Comparison of ENCODE assay signal across 15 cellular contexts in the genomic region with DNA sequence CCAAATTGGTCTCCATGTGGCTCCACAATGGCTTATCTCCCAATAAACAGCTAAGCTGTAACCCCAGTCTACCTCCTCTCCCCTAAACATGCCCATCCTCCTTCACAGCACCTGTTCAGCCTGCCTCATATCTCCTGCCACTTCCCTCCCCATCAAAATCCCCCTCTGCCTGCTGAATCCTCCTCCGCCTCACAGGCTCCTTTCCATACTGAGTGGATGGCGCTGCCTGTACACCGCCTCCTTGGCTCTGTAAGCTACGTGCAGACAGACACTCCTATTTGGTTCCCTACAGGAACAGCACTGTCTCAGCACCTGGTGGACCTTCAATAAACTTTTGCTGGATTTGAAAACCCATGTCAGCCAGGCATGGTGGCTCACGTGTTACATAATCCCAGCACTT. TPM values are rescaled to one million over a fixed set of nuclear protein-coding genes. Genes with fewer than 3 reads are reported as not detected.
"Had no signal": no experiment of that assay in that cellular context is flagged by ENCODE, and none has a peak within 500 bp of the region (broad histone marks: within the 10 kb centered on the region; RNA-seq: fewer than 3 reads in every experiment).

No MANE protein-coding gene starts in this region.

- H3K79me2 ChIP-seq: hepatocyte had no signal

- H3K4me1 ChIP-seq: lower lobe of right lung, prostate gland had no signal

- H3K27me3 ChIP-seq: hepatocyte had no signal

- H3K4me3 ChIP-seq: hepatocyte, lower lobe of right lung, prostate gland, SJSA1 had no signal

- H3K36me3 ChIP-seq: lower lobe of right lung, prostate gland, SJSA1 had no signal

- H3K9me3 ChIP-seq: lower lobe of right lung, prostate gland, SJSA1 had no signal

- H3K27ac ChIP-seq: hepatocyte, lower lobe of right lung, SJSA1 had no signal

- ATAC-seq: activated CD8-positive, alpha-beta memory T cell treated with anti-CD3 and anti-CD28 coated beads, Interleukin-2, amount 10 ng/mL, durations not matched to agents 7 days and 5 days; lower lobe of right lung had no signal

- H3K4me2 ChIP-seq: hepatocyte had no signal

- H2AFZ ChIP-seq: hepatocyte had no signal

- DNase-seq: activated CD4-positive, alpha-beta T cell treated with anti-CD3 and anti-CD28 coated beads, Interleukin-2, amount 50 U/mL, for 48 hours; activated CD4-positive, CD25-positive, alpha-beta regulatory T cell treated with anti-CD3 and anti-CD28 coated beads, Interleukin-2, amount 50 U/mL, for 72 hours; activated CD8-positive, alpha-beta memory T cell treated with anti-CD3 and anti-CD28 coated beads, Interleukin-2, amount 10 ng/mL, durations not matched to agents 7 days and 5 days; activated gamma-delta T cell; activated T-cell treated with anti-CD3 and anti-CD28 coated beads, Interleukin-2, amount 50 U/mL, for 48 hours; amygdala; foreskin melanocyte; kidney glomerular epithelial cell; lower lobe of right lung; stimulated activated CD4-positive, alpha-beta T cell treated with anti-CD3 and anti-CD28 coated beads, Interleukin-15, amount 100 ng/mL, for 24 hours; stimulated activated CD4-positive, alpha-beta T cell treated with anti-CD3 and anti-CD28 coated beads, Interleukin-4, amount 100 ng/mL, for 24 hours; trophoblast cell had no signal

RNA-seq across cellular contexts. Expression of a gene that starts 53.7 kb away (rescaled TPM):
- total RNA-seq: activated CD8-positive, alpha-beta memory T cell treated with anti-CD3 and anti-CD28 coated beads, Interleukin-2, amount 10 ng/mL, durations not matched to agents 7 days and 5 days had no signal
